ENCODE assay signal across 9 cellular contexts in the genomic region with DNA sequence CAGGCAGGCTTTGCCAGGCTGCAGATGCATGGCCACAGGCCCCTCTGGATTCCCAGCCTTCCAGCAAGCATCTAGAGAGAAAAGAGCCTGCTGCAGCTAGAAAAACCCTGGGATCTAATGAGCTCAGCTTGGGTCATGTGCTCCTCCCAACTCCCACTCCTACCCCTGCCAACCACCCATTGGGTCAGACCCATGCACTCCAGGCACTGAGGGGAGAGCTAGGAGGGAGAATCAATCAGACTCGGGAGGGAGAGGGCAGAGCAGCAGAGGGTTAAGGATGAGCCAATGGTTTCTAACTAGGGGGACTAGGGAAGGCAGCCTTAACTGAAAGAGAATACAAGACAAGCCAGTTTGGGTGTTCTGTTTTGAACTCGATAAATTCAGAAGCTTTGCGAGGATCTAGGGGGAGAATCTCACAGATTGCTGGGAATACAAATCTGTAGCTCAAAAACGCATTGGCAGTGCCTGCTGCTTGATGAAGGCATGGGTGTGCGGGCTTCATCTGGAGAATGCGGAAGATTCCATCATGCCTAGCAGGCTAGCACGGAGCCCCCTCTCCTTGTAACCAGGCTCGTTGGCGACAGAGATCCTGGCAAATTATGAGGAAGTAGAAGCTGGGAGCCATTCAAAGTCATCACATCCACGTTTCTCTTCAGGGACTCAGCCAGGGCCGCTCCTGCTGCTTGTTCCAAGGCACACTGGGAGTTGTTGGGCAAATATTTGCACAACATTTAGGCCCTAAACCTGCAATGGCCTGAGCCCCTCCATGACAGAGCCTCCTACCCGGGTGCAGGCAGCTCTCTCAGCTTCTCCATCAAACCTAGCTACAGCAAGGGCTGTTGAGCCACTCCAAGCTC. TPM values are rescaled to one million over a fixed set of nuclear protein-coding genes. Genes with fewer than 3 reads are reported as not detected.
DNase-seq lines count a peak whose midpoint lies in the region; ATAC-seq and TF ChIP-seq lines count a peak whose summit lies in the region.
"Had no signal": no experiment of that assay in that cellular context is flagged by ENCODE, and none has a peak within 500 bp of the region (broad histone marks: within the 10 kb centered on the region; RNA-seq: fewer than 3 reads in every experiment).

No MANE protein-coding gene starts in this region.

- peak overlapping the region in 2 of 4 donors; percentile 27 to 31 for H3K4me3 Mint-ChIP-seq in IgD-negative memory B cell
- peak overlapping the region in 1 of 5 experiments; percentile 20 for H3K4me3 Mint-ChIP-seq in brain
- peak overlapping the region in 3 of 8 donors; percentile 15 to 93 (median 77) for H3K4me3 Mint-ChIP-seq in naive B cell

- H3K36me3 Mint-ChIP-seq in IgD-negative memory B cell (peaks cover 3% of the 10 kb centered on the region), brain (no peaks in the 10 kb centered on the region), naive B cell (no peaks in the 10 kb centered on the region)

- H3K4me1 Mint-ChIP-seq in IgD-negative memory B cell (peaks cover 27 to 56% (median 36%) of the 10 kb centered on the region in 3 donors), brain (peaks cover 38% of the 10 kb centered on the region), naive B cell (peaks cover 52 to 88% (median 74%) of the 10 kb centered on the region in 3 donors)

- H3K9me3 Mint-ChIP-seq in IgD-negative memory B cell (no peaks in the 10 kb centered on the region), brain (no peaks in the 10 kb centered on the region), naive B cell (no peaks in the 10 kb centered on the region)

- H3K9me3 ChIP-seq in AG04450 (ENCODE audit: control insufficient read depth, insufficient read depth, low read length), result no peaks in the 10 kb centered on the region
- H3K9me3 ChIP-seq: mucosa of descending colon had no signal

- no peak overlapping the region for H3K4me3 ChIP-seq in AG04450 (ENCODE audit: low read depth, low read length)
- H3K4me3 ChIP-seq: mucosa of descending colon had no signal

- no peak for ATAC-seq in naive B cell (ENCODE audit: low read depth in 2 of 2)

- TF ChIP-seq CTCF in AG04450 (IDR thresholded peaks at IDR 0.05; ENCODE audit: low read depth, low read length) (no peak), brain (conservative IDR thresholded peaks at IDR 0.05) (no peak)

- H3K27ac Mint-ChIP-seq in IgD-negative memory B cell, result peak overlapping the region in 2 of 3 donors; percentile 68 to 100
- peak overlapping the region in 4 of 5 experiments; percentile 10 to 89 (median 62) for H3K27ac Mint-ChIP-seq in brain
- peak overlapping the region; percentile 68 to 98 (median 85) for H3K27ac Mint-ChIP-seq in naive B cell

- peak overlapping the region; percentile 99 for H3K27ac ChIP-seq in AG04450 (ENCODE audit: low read depth, low read length)

- no peaks in the 10 kb centered on the region for H3K27me3 ChIP-seq in AG04450 (ENCODE audit: control insufficient read depth, insufficient read depth, low read length)

- POLR2A ChIA-PET in AG04450 (lab: Yijun Ruan, JAX), result interaction anchor here (0.5 kb wide), 1 partner anchor 286 kb away, joined by 3 read pairs; no protein-coding TSS in a partner anchor

- DNase-seq in AG04450 (ENCODE audit: low read depth, low spot score) (no peak), naive B cell (no peak), nucleus accumbens (lab: John Stamatoyannopoulos, UW) (no peak), T1000 (lab: John Stamatoyannopoulos, UW) (no peak), NCI-H2171 treated with DMSO at 0.1 percent for 48 hours (lab: John Stamatoyannopoulos, UW) (no peak)
- no peak for DNase-seq in stimulated activated CD4-positive, alpha-beta T cell treated with anti-CD3 and anti-CD28 coated beads, Interleukin-4, amount 100 ng/mL, for 1 hour

- CTCF ChIA-PET in AG04450 (lab: Charles Lee), result interaction anchor here (1.0 to 5.6 kb wide), 6 partner anchors 12 to 198 kb away, joined by 3 to 29 read pairs (median 4); no protein-coding TSS in a partner anchor

- H3K27me3 Mint-ChIP-seq in IgD-negative memory B cell (no peaks in the 10 kb centered on the region), brain (no peaks in the 10 kb centered on the region), naive B cell (no peaks in the 10 kb centered on the region)

RNA-seq across cellular contexts. Expression of a gene that starts 56.4 kb away (rescaled TPM):
- 5.1 and 7.7 TPM in 2 replicates for polyA plus RNA-seq in AG04450 (2011; rRNA removed)
- 2.9 and 3.0 TPM in 2 replicates for polyA minus RNA-seq in AG04450 (2011; rRNA and poly(A)+ RNA removed)
- 14.0 TPM for polyA plus RNA-seq in IgD-negative memory B cell
- polyA plus RNA-seq in brain (ENCODE audit: insufficient read depth, low read depth, low replicate concordance), result 3.8 TPM
- polyA plus RNA-seq in naive B cell (ENCODE audit: low read depth in 6 of 6), result 10 to 100 TPM; 24.5 to 43.3 (median 36.5) TPM
